Comparison of ENCODE assay signal across 9 cellular contexts in genomic region chr1:153956997-153957715, GRCh38. TPM values are rescaled to one million over a fixed set of nuclear protein-coding genes. Genes with fewer than 3 reads are reported as not detected.
DNase-seq lines count a peak whose midpoint lies in the region; ATAC-seq and TF ChIP-seq lines count a peak whose summit lies in the region.
"Had no signal": no experiment of that assay in that cellular context is flagged by ENCODE, and none has a peak within 500 bp of the region (broad histone marks: within the 10 kb centered on the region; RNA-seq: fewer than 3 reads in every experiment).

No MANE protein-coding gene starts in this region.

- peaks cover 10% of the 10 kb centered on the region for H3K36me3 ChIP-seq in BE2C

- peak overlapping the region; percentile 89 to 90 for H3K4me3 Mint-ChIP-seq in effector memory CD8-positive, alpha-beta T cell
- H3K4me3 Mint-ChIP-seq in nephron progenitor cell = peak overlapping the region; percentile 93

- H3K36me3 Mint-ChIP-seq in effector memory CD8-positive, alpha-beta T cell (ENCODE audit: insufficient read depth) = peaks cover 26% of the 10 kb centered on the region
- H3K36me3 Mint-ChIP-seq in nephron progenitor cell (ENCODE audit: low read depth) = peaks cover 28% of the 10 kb centered on the region

- no peak for TF ChIP-seq POLR2A in NB4 (IDR thresholded peaks at IDR 0.05; ENCODE audit: extremely low read depth, insufficient read length)

- H3K9me3 Mint-ChIP-seq in effector memory CD8-positive, alpha-beta T cell = no peaks in the 10 kb centered on the region
- H3K9me3 Mint-ChIP-seq in nephron progenitor cell = no peaks in the 10 kb centered on the region

- peak overlapping the region; percentile 83 to 92 for H3K27ac Mint-ChIP-seq in effector memory CD8-positive, alpha-beta T cell
- H3K27ac Mint-ChIP-seq in nephron progenitor cell = peak overlapping the region; percentile 99

- H3K27me3 Mint-ChIP-seq in effector memory CD8-positive, alpha-beta T cell = no peaks in the 10 kb centered on the region
- H3K27me3 Mint-ChIP-seq in nephron progenitor cell (ENCODE audit: low read depth, poor library complexity) = no peaks in the 10 kb centered on the region

- no peak for ATAC-seq in effector memory CD8-positive, alpha-beta T cell (replicated peaks)
- ATAC-seq in HG03565 (IDR thresholded peaks at IDR 0.05; ENCODE audit: unreplicated experiment) = no peak
- no peak for ATAC-seq in GM21576 (IDR thresholded peaks at IDR 0.05; ENCODE audit: unreplicated experiment)

- H3K9me3 ChIP-seq in BE2C = no peaks in the 10 kb centered on the region

- TF ChIP-seq CTCF in BE2C (IDR thresholded peaks at IDR 0.05; ENCODE audit: low read depth, low read length) (no peak), NB4 (IDR thresholded peaks at IDR 0.05; ENCODE audit: low read depth, low read length) (no peak), nephron progenitor cell (IDR thresholded peaks at IDR 0.05) (no peak)

- no peak for DNase-seq in BE2C
- DNase-seq in NB4 (ENCODE audit: low read depth) = no peak
- no peak for DNase-seq in effector memory CD8-positive, alpha-beta T cell
- no peak for DNase-seq in nephron progenitor cell
- no peak for DNase-seq in NCI-H345 treated with DMSO at 0.1 percent for 48 hours (lab: John Stamatoyannopoulos, UW; ENCODE audit: unreplicated experiment)
- DNase-seq in COLO668 (lab: John Stamatoyannopoulos, UW; ENCODE audit: unreplicated experiment) = no peak
- DNase-seq: NCI-H1930 had no signal

- peaks cover 8% of the 10 kb centered on the region for H3K4me1 ChIP-seq in BE2C

- peaks cover 34 to 39% of the 10 kb centered on the region in 2 donors for H3K4me1 Mint-ChIP-seq in effector memory CD8-positive, alpha-beta T cell (ENCODE audit: low read depth in 2 of 2)
- peaks cover 63% of the 10 kb centered on the region for H3K4me1 Mint-ChIP-seq in nephron progenitor cell

- H3K4me3 ChIP-seq in BE2C (ENCODE audit: low read depth, low read length) (peak overlapping the region; percentile 92), NB4 (ENCODE audit: low read depth, low read length) (peak overlapping the region; percentile 92)

- H3K27me3 ChIP-seq in BE2C = no peaks in the 10 kb centered on the region

RNA-seq across cellular contexts. Expression of gene CRTC2, which starts 1.3 kb away (rescaled TPM):
- polyA plus RNA-seq in BE2C (2012; ENCODE audit: insufficient read depth, insufficient read length, low read depth) = 43.8 TPM

RNA-seq across cellular contexts. Expression of gene SLC39A1, which starts 6.2 kb away (rescaled TPM):
- polyA plus RNA-seq in BE2C (2012; ENCODE audit: insufficient read depth, insufficient read length, low read depth) = 88.3 TPM

RNA-seq across cellular contexts. Expression of gene CREB3L4, which starts 10.5 kb away (rescaled TPM):
- polyA plus RNA-seq in BE2C (2012; ENCODE audit: insufficient read depth, insufficient read length, low read depth) = 14.1 TPM

RNA-seq across cellular contexts. Expression of gene DENND4B, which starts 10.6 kb away (rescaled TPM):
- 167 TPM for polyA plus RNA-seq in BE2C (2012; ENCODE audit: insufficient read depth, insufficient read length, low read depth)

RNA-seq across cellular contexts. Expression of gene JTB, which starts 20.3 kb away (rescaled TPM):
- 209 TPM for polyA plus RNA-seq in BE2C (2012; ENCODE audit: insufficient read depth, insufficient read length, low read depth)
